In genomic region chr7:79236352-79237028, GRCh38 we compare ENCODE assay signal across 16 cellular contexts.
"Had no signal": no experiment of that assay in that cellular context is flagged by ENCODE, and none has a peak within 500 bp of the region (broad histone marks: within the 10 kb centered on the region; RNA-seq: fewer than 3 reads in every experiment).

No MANE protein-coding gene starts in this region.

- DNase-seq: activated CD4-positive, CD25-positive, alpha-beta regulatory T cell treated with anti-CD3 and anti-CD28 coated beads, Interleukin-2, amount 50 U/mL, for 72 hours; activated naive CD4-positive, alpha-beta T cell treated with anti-CD3 and anti-CD28 coated beads for 36 hours; activated naive CD8-positive, alpha-beta T cell treated with anti-CD3 and anti-CD28 coated beads, Interleukin-2, amount 50 U/mL, for 24 hours; gastrocnemius medialis; heart left ventricle; immature natural killer cell; mesendoderm; stimulated activated CD4-positive, alpha-beta T cell treated with anti-CD3 and anti-CD28 coated beads, Interleukin-2, amount 100 ng/mL, for 48 hours; stimulated activated naive B cell treated with anti-CD40 and anti-IgM and Interleukin-4, amounts not matched to agents 10 μg/mL and 1 μg/mL and 100 μg/mL, for 72 hours; tibial artery; uterus had no signal

- H3K4me3 ChIP-seq: ascending aorta, gastrocnemius medialis, heart left ventricle, right atrium auricular region, tibial artery, uterus had no signal

- H3K4me1 Mint-ChIP-seq: activated naive CD8-positive, alpha-beta T cell treated with anti-CD3 and anti-CD28 coated beads, Interleukin-2, amount 50 U/mL, for 24 hours; activated T-helper 17 cell treated with anti-CD3 and anti-CD28 coated beads, Interleukin-2, amount 50 U/mL, for 72 hours; immature natural killer cell; stimulated activated naive B cell treated with anti-CD40 and anti-IgM and Interleukin-4, amounts not matched to agents 10 μg/mL and 1 μg/mL and 100 μg/mL, for 72 hours had no signal

- H3K27ac ChIP-seq: ascending aorta, gastrocnemius medialis, heart left ventricle, right atrium auricular region, tibial artery, uterus had no signal

- ATAC-seq: activated naive CD8-positive, alpha-beta T cell treated with anti-CD3 and anti-CD28 coated beads, Interleukin-2, amount 50 U/mL, for 24 hours; activated T-helper 17 cell treated with anti-CD3 and anti-CD28 coated beads, Interleukin-2, amount 50 U/mL, for 72 hours; gastrocnemius medialis; heart left ventricle; natural killer cell treated with Interleukin-12 subunit alpha and Interleukin-12 subunit beta and Interleukin-15 and Interleukin-18, amount 100 ng/mL, for 72 hours; stimulated activated naive B cell treated with anti-CD40 and anti-IgM and Interleukin-4, amounts not matched to agents 10 μg/mL and 1 μg/mL and 100 μg/mL, for 72 hours had no signal

- H3K27me3 ChIP-seq: ascending aorta, gastrocnemius medialis, heart left ventricle, right atrium auricular region, tibial artery, uterus had no signal

- H3K27ac Mint-ChIP-seq: activated naive CD4-positive, alpha-beta T cell treated with anti-CD3 and anti-CD28 coated beads for 36 hours; activated naive CD8-positive, alpha-beta T cell treated with anti-CD3 and anti-CD28 coated beads, Interleukin-2, amount 50 U/mL, for 24 hours; activated T-helper 17 cell treated with anti-CD3 and anti-CD28 coated beads, Interleukin-2, amount 50 U/mL, for 72 hours; immature natural killer cell; natural killer cell treated with Interleukin-12 subunit alpha and Interleukin-12 subunit beta and Interleukin-15 and Interleukin-18, amount 100 ng/mL, for 72 hours; progenitor cell of endocrine pancreas; stimulated activated naive B cell treated with anti-CD40 and anti-IgM and Interleukin-4, amounts not matched to agents 10 μg/mL and 1 μg/mL and 100 μg/mL, for 72 hours had no signal

- H3K27me3 Mint-ChIP-seq: activated naive CD8-positive, alpha-beta T cell treated with anti-CD3 and anti-CD28 coated beads, Interleukin-2, amount 50 U/mL, for 24 hours; activated T-helper 17 cell treated with anti-CD3 and anti-CD28 coated beads, Interleukin-2, amount 50 U/mL, for 72 hours; natural killer cell treated with Interleukin-12 subunit alpha and Interleukin-12 subunit beta and Interleukin-15 and Interleukin-18, amount 100 ng/mL, for 72 hours; progenitor cell of endocrine pancreas; stimulated activated naive B cell treated with anti-CD40 and anti-IgM and Interleukin-4, amounts not matched to agents 10 μg/mL and 1 μg/mL and 100 μg/mL, for 72 hours had no signal

- H3K9me3 ChIP-seq: gastrocnemius medialis, heart left ventricle, right atrium auricular region, tibial artery, uterus had no signal

- H3K9me3 Mint-ChIP-seq: activated naive CD4-positive, alpha-beta T cell treated with anti-CD3 and anti-CD28 coated beads for 36 hours; activated naive CD8-positive, alpha-beta T cell treated with anti-CD3 and anti-CD28 coated beads, Interleukin-2, amount 50 U/mL, for 24 hours had no signal

- H3K4me3 Mint-ChIP-seq: activated naive CD4-positive, alpha-beta T cell treated with anti-CD3 and anti-CD28 coated beads for 36 hours; activated naive CD8-positive, alpha-beta T cell treated with anti-CD3 and anti-CD28 coated beads, Interleukin-2, amount 50 U/mL, for 24 hours; activated T-helper 17 cell treated with anti-CD3 and anti-CD28 coated beads, Interleukin-2, amount 50 U/mL, for 72 hours; immature natural killer cell; natural killer cell treated with Interleukin-12 subunit alpha and Interleukin-12 subunit beta and Interleukin-15 and Interleukin-18, amount 100 ng/mL, for 72 hours; stimulated activated naive B cell treated with anti-CD40 and anti-IgM and Interleukin-4, amounts not matched to agents 10 μg/mL and 1 μg/mL and 100 μg/mL, for 72 hours had no signal

- H3K36me3 Mint-ChIP-seq: natural killer cell treated with Interleukin-12 subunit alpha and Interleukin-12 subunit beta and Interleukin-15 and Interleukin-18, amount 100 ng/mL, for 72 hours; stimulated activated naive B cell treated with anti-CD40 and anti-IgM and Interleukin-4, amounts not matched to agents 10 μg/mL and 1 μg/mL and 100 μg/mL, for 72 hours had no signal

- H3K4me1 ChIP-seq: ascending aorta, gastrocnemius medialis, right atrium auricular region, tibial artery, uterus had no signal

- H3K36me3 ChIP-seq: ascending aorta, gastrocnemius medialis, heart left ventricle, right atrium auricular region, tibial artery, uterus had no signal
